In the genomic region with DNA sequence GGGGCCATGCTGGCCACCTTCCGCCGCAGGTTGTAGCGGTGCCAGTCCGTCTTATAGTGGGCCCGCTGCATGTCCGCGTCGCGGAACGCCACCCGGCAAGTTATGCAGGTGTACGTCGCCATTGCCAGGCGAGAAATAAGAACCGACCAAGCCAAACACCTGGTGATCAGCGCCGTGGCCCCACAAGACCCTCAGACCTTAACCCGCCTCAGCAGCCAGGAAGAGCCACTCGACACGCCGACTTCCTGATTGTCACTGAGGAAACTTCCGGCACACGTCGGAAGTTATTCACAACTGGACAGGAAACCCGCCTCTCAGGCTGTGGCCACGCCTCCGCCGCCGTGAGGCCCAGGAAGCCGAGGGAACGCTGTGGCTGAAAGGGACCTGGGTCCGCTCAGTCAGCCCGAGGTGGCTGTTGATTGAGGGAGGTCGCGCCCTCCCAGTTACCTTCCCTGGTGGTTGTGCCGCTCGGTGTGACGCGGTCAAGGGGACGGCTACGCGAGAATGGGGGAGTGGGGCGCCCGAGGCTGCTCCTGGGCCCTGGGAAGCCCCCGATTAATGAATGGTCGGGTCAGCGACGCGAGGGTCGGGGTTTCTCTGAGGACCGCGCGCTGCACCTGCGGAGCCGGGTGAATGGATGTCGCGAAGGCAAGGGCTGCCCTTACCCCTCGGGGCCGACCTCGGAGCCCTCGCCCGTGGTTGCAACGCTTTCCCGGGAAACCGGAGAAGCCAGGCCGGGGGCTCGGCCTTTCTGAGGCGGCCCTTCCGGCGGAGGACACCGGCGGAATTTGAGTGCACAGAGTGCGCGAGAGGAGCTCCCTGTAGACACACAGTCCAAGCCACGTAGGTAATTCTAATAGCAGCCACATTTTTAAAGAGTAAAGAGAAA, we compare ENCODE assay signal across 8 cellular contexts. TPM values are rescaled to one million over a fixed set of nuclear protein-coding genes. Genes with fewer than 3 reads are reported as not detected.
A peak's percentile ranks its signal among the peaks of the same experiment; 100 is the strongest.
DNase-seq lines count a peak whose midpoint lies in the region; ATAC-seq and TF ChIP-seq lines count a peak whose summit lies in the region.

TSS of gene ZNF622 (minus strand) at position 257 of the 889 bp plus-strand sequence. CDS start at position 122, 135 bp downstream.

- H3K4me3 ChIP-seq in epithelial cell of esophagus (ENCODE audit: low read length): peak within 1 kb of the TSS; percentile 87
- H3K4me3 ChIP-seq in mononuclear cell (ENCODE audit: low read length): peak within 1 kb of the TSS; percentile 90

- ATAC-seq in GM21619 (IDR thresholded peaks at IDR 0.05; ENCODE audit: unreplicated experiment): peak; percentile 82

- no peak for TF ChIP-seq CTCF in epithelial cell of esophagus (IDR thresholded peaks at IDR 0.05; ENCODE audit: insufficient read depth, low read depth, low read length, missing control alignments)

- TF ChIP-seq EP300 in Ishikawa (IDR thresholded peaks at IDR 0.05; ENCODE audit: borderline replicate concordance): no peak; the same call in 1 of the 2 replicates

- peaks cover 52% of the 10 kb centered on the region for H3K4me1 ChIP-seq in mononuclear cell (ENCODE audit: insufficient read depth, low read length)

- no peaks in the 10 kb centered on the region for H3K9me3 ChIP-seq in mononuclear cell (ENCODE audit: low read depth, low read length)

- TF ChIP-seq RAD21 in Ishikawa (IDR thresholded peaks at IDR 0.05; ENCODE audit: low read depth): no peak

- DNase-seq in DMS153 (lab: John Stamatoyannopoulos, UW) (peak; percentile 95), OCI-M2 (lab: John Stamatoyannopoulos, UW; ENCODE audit: unreplicated experiment) (peak; percentile 21), activated T-cell treated with anti-CD3 and anti-CD28 coated beads for 4 hours (peak; percentile 75), epithelial cell of esophagus (ENCODE audit: low read depth) (peak; percentile 95)
- peak; percentile 68 to 78 for DNase-seq in stimulated activated CD8-positive, alpha-beta memory T cell treated with anti-CD3 and anti-CD28 coated beads, Interleukin-4, amount 100 ng/mL, for 1 hour (ENCODE audit: low read depth in 2 of 2, low spot score in 1 of 2)

- no peaks in the 10 kb centered on the region for H3K27me3 ChIP-seq in mononuclear cell (ENCODE audit: insufficient read depth, low read length)

TF ChIP-seq in Ishikawa, 13 proteins besides CTCF, POLR2A, EP300 and RAD21:
- no peak; the same call in 1 of the 2 replicates for TF ChIP-seq TCF12 (IDR thresholded peaks at IDR 0.05; ENCODE audit: low read depth)
- TF ChIP-seq CREB1 (IDR thresholded peaks at IDR 0.05; ENCODE audit: low read depth): no peak
- TF ChIP-seq, protein P1, sequence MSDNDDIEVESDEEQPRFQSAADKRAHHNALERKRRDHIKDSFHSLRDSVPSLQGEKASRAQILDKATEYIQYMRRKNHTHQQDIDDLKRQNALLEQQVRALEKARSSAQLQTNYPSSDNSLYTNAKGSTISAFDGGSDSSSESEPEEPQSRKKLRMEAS (IDR thresholded peaks at IDR 0.05): peak; percentile 79
- TF ChIP-seq FOXM1 (IDR thresholded peaks at IDR 0.05; ENCODE audit: borderline replicate concordance, low read depth): no peak
- TF ChIP-seq ZBTB7A (IDR thresholded peaks at IDR 0.05; ENCODE audit: low read depth): peak; percentile 51; the same call in 1 of the 2 replicates
- TF ChIP-seq EGR1 (IDR thresholded peaks at IDR 0.05): no peak
- 0 out of 2 replicates have a peak, but pooled peaks have one; percentile 32 for TF ChIP-seq YY1 (IDR thresholded peaks at IDR 0.05; ENCODE audit: low read depth)
- TF ChIP-seq, protein P2, sequence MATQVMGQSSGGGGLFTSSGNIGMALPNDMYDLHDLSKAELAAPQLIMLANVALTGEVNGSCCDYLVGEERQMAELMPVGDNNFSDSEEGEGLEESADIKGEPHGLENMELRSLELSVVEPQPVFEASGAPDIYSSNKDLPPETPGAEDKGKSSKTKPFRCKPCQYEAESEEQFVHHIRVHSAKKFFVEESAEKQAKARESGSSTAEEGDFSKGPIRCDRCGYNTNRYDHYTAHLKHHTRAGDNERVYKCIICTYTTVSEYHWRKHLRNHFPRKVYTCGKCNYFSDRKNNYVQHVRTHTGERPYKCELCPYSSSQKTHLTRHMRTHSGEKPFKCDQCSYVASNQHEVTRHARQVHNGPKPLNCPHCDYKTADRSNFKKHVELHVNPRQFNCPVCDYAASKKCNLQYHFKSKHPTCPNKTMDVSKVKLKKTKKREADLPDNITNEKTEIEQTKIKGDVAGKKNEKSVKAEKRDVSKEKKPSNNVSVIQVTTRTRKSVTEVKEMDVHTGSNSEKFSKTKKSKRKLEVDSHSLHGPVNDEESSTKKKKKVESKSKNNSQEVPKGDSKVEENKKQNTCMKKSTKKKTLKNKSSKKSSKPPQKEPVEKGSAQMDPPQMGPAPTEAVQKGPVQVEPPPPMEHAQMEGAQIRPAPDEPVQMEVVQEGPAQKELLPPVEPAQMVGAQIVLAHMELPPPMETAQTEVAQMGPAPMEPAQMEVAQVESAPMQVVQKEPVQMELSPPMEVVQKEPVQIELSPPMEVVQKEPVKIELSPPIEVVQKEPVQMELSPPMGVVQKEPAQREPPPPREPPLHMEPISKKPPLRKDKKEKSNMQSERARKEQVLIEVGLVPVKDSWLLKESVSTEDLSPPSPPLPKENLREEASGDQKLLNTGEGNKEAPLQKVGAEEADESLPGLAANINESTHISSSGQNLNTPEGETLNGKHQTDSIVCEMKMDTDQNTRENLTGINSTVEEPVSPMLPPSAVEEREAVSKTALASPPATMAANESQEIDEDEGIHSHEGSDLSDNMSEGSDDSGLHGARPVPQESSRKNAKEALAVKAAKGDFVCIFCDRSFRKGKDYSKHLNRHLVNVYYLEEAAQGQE (IDR thresholded peaks at IDR 0.05; ENCODE audit: low read depth): no peak
- no peak for TF ChIP-seq TEAD4 (IDR thresholded peaks at IDR 0.05)
- TF ChIP-seq TAF1 (IDR thresholded peaks at IDR 0.05; ENCODE audit: low read depth): peak; percentile 86
- TF ChIP-seq NFIC (IDR thresholded peaks at IDR 0.05): no peak
- no peak for TF ChIP-seq CEBPB (IDR thresholded peaks at IDR 0.05)
- TF ChIP-seq USF1 (IDR thresholded peaks at IDR 0.05): no peak
TF ChIP-seq in Ishikawa: peak in this region for 4.

RNA-seq across cellular contexts. Expression of gene ZNF622, which starts in this region (rescaled TPM):
- total RNA-seq in mononuclear cell: 53.6 TPM

Comparison
In these comparisons a context has a peak if more than half of its experiments do, and no peak if none do; other contexts are left out.
1. Peak in every context shown above with its lines: DNase-seq, ATAC-seq and H3K4me3 ChIP-seq.
2. DNase-seq: peak in every context shown above with its lines; median percentile 95 in DMS153; 95 in epithelial cell of esophagus; 75 in activated T-cell treated with anti-CD3 and anti-CD28 coated beads for 4 hours; 73 in stimulated activated CD8-positive, alpha-beta memory T cell treated with anti-CD3 and anti-CD28 coated beads, Interleukin-4, amount 100 ng/mL, for 1 hour; 21 in OCI-M2.